1 cellular context compared by ENCODE assay signal in genomic region chr15:78018968-78019644, GRCh38.
TF ChIP-seq lines count a peak whose summit lies in the region.

No MANE protein-coding gene starts in this region.

TF ChIP-seq in GM12878, 131 proteins besides CTCF, POLR2A, EP300 and RAD21 (continued from another document):
- TF ChIP-seq RUNX3 (IDR thresholded peaks at IDR 0.05; ENCODE audit: low read length) = peak; percentile 73
- no peak for TF ChIP-seq FOXK2 (IDR thresholded peaks at IDR 0.05)
- TF ChIP-seq CUX1 (IDR thresholded peaks at IDR 0.05; ENCODE audit: insufficient replicate concordance, low read depth, low read length) = no peak
- TF ChIP-seq MLLT1 (IDR thresholded peaks at IDR 0.05) = peak; percentile 67
- no peak for TF ChIP-seq TCF3 (IDR thresholded peaks at IDR 0.05; ENCODE audit: borderline replicate concordance, insufficient read depth, low read depth, low read length)
- TF ChIP-seq RELB (IDR thresholded peaks at IDR 0.05; ENCODE audit: low read depth) = peak; percentile 78
- no peak for TF ChIP-seq REST (IDR thresholded peaks at IDR 0.05; ENCODE audit: low read depth, low read length)
- no peak for TF ChIP-seq PAX5 (IDR thresholded peaks at IDR 0.05; ENCODE audit: borderline replicate concordance, low read depth, low read length)
- TF ChIP-seq SMC3 (IDR thresholded peaks at IDR 0.05; ENCODE audit: borderline replicate concordance, low read length) = no peak
- TF ChIP-seq EZH2 (IDR thresholded peaks at IDR 0.05; ENCODE audit: borderline replicate concordance, control insufficient read depth, low read depth, low read length) = no peak
- TF ChIP-seq KLF5 (IDR thresholded peaks at IDR 0.05; ENCODE audit: partially characterized antibody) = no peak
- TF ChIP-seq TARDBP (IDR thresholded peaks at IDR 0.05; ENCODE audit: borderline replicate concordance) = no peak
- peak; percentile 78 for TF ChIP-seq MEF2B (IDR thresholded peaks at IDR 0.05; ENCODE audit: partially characterized antibody, poor library complexity, severe bottlenecking)
- no peak for TF ChIP-seq CEBPB (IDR thresholded peaks at IDR 0.05; ENCODE audit: borderline replicate concordance in 1 of 2, low read depth in 2 of 2, low read length in 2 of 2)
- TF ChIP-seq SIN3A (IDR thresholded peaks at IDR 0.05; ENCODE audit: low read depth, low read length) = no peak
- TF ChIP-seq HCFC1 (IDR thresholded peaks at IDR 0.05; ENCODE audit: low read length) = no peak
- TF ChIP-seq STAT1 (conservative IDR thresholded peaks at IDR 0.05) = no peak
- TF ChIP-seq USF2 (IDR thresholded peaks at IDR 0.05; ENCODE audit: borderline replicate concordance, low read depth, low read length) = no peak
- no peak for TF ChIP-seq STAT3 (IDR thresholded peaks at IDR 0.05; ENCODE audit: low read depth, low read length)
- TF ChIP-seq SPI1 (IDR thresholded peaks at IDR 0.05; ENCODE audit: borderline replicate concordance, insufficient read depth, low read depth, low read length) = peak; percentile 73; the same call in 1 of the 2 replicates
- no peak for TF ChIP-seq TAF1 (IDR thresholded peaks at IDR 0.05; ENCODE audit: borderline replicate concordance, low read depth, low read length)
- TF ChIP-seq ZNF687 (IDR thresholded peaks at IDR 0.05) = peak; percentile 67
- no peak for TF ChIP-seq MTA3 (IDR thresholded peaks at IDR 0.05; ENCODE audit: borderline replicate concordance, low read length)
TF ChIP-seq in GM12878: peak in this region for 13.
